Comparison of ENCODE assay signal across 8 cellular contexts in genomic region chr2:96816127-96816835, GRCh38. TPM values are rescaled to one million over a fixed set of nuclear protein-coding genes. Genes with fewer than 3 reads are reported as not detected.
DNase-seq lines count a peak whose midpoint lies in the region; ATAC-seq and TF ChIP-seq lines count a peak whose summit lies in the region.

CNNM3 (plus strand) TSS chr2:96816268; CDS start chr2:96816278, 10 bp downstream.

- H3K27me3 ChIP-seq in mucosa of stomach (ENCODE audit: control insufficient read depth, insufficient read depth, low read length) = no peaks in the 10 kb centered on the region

- peak; percentile 45 for TF ChIP-seq CTCF in epithelial cell of proximal tubule (conservative IDR thresholded peaks at IDR 0.05; ENCODE audit: low read depth, low read length)

- H3K4me1 ChIP-seq in mucosa of stomach (ENCODE audit: control insufficient read depth, insufficient read depth, low read length) = peaks cover 50% of the 10 kb centered on the region

- DNase-seq in DMS79 (lab: John Stamatoyannopoulos, UW) (peak; percentile 87), OCI-M2 (lab: John Stamatoyannopoulos, UW; ENCODE audit: unreplicated experiment) (peak; percentile 33), activated T-cell treated with anti-CD3 and anti-CD28 coated beads for 4 hours (peak; percentile 94), epithelial cell of proximal tubule (ENCODE audit: low read depth) (no peak)
- DNase-seq in Jurkat, Clone E6-1 (ENCODE audit: low read depth, low spot score) = peak; percentile 78
- DNase-seq in stimulated activated CD8-positive, alpha-beta memory T cell treated with anti-CD3 and anti-CD28 coated beads, Interleukin-4, amount 100 ng/mL, for 48 hours = peak; percentile 97

- peak within 1 kb of the TSS; percentile 71 for H3K4me3 ChIP-seq in Jurkat, Clone E6-1 (ENCODE audit: low read length)
- peak within 1 kb of the TSS; percentile 68 for H3K4me3 ChIP-seq in epithelial cell of proximal tubule (ENCODE audit: low read depth, low read length)
- peak within 1 kb of the TSS; percentile 67 for H3K4me3 ChIP-seq in mucosa of stomach (ENCODE audit: low read length)

- ATAC-seq in GM21717 (IDR thresholded peaks at IDR 0.05; ENCODE audit: unreplicated experiment) = peak; percentile 90

- H3K36me3 ChIP-seq in mucosa of stomach (ENCODE audit: control insufficient read depth, insufficient read depth, low read length) = no peaks in the 10 kb centered on the region

- H3K9me3 ChIP-seq in mucosa of stomach (ENCODE audit: control insufficient read depth, low read length) = no peaks in the 10 kb centered on the region

- H3K9ac ChIP-seq in mucosa of stomach (ENCODE audit: low read length) = peak within 1 kb of the TSS; percentile 78

RNA-seq across cellular contexts. Expression of gene CNNM3, which starts in this region (rescaled TPM):
- 24.5 TPM for polyA plus RNA-seq in Jurkat, Clone E6-1 (2012; ENCODE audit: insufficient read depth, insufficient read length)
- 8.2 and 10.6 TPM in 2 replicates for total RNA-seq in epithelial cell of proximal tubule
